ENCODE assay signal across 11 cellular contexts in the genomic region with DNA sequence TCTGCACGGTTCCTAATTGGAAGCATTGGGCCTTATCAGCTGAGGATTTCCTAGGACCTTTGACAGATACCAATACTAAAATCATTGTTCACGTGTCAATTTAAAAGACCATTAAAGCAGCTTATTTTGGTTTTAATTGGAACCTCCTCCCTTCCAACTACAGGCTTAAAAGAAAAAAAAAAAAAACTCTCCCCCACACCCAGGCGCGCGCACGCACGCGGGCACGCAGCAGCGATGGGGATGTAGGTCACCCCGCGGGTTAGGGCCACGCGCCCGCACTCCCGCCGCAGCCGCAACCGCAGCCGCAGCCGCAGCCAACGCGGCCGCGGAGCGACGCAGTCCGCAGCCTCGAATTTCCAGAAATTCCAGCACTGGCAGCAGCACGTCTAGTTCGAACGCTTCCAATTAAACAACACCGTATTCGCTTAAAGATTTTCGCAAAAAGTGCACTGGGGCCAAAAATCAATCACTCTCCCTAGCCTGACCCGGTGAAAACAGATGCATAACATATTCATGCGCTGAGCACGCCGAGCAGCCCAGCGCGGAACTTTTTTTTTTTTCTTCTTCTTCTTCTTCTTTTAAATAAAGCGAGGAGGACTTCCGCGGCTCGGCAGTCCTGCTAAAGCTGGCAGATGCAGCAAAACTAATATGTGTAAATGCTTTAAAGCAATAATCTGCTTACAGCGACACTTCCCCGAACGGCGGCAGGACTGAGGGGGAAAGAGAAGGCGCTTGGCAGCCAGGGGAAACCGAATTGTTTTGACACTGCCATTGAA. TPM values are rescaled to one million over a fixed set of nuclear protein-coding genes. Genes with fewer than 3 reads are reported as not detected.
A peak's percentile ranks its signal among the peaks of the same experiment; 100 is the strongest.
DNase-seq lines count a peak whose midpoint lies in the region; ATAC-seq, FAIRE-seq and TF ChIP-seq lines count a peak whose summit lies in the region.
"Had no signal": no experiment of that assay in that cellular context is flagged by ENCODE, and none has a peak within 500 bp of the region (broad histone marks: within the 10 kb centered on the region; RNA-seq: fewer than 3 reads in every experiment).

No MANE protein-coding gene starts in this region.

- no peaks in the 10 kb centered on the region for H4K20me1 ChIP-seq in GM12878 (ENCODE audit: control insufficient read depth, insufficient read depth)

- H3K9me3 ChIP-seq in GM12878 (replicated peaks; ENCODE audit: control insufficient read depth, insufficient read depth, low read length): peaks cover 1% of the 10 kb centered on the region; the same call in 2 of the 3 replicates
- peaks cover 0 to 16% (median 0%) of the 10 kb centered on the region in 3 donors for H3K9me3 ChIP-seq in gastroesophageal sphincter

- H3K4me1 Mint-ChIP-seq in natural killer cell treated with Interleukin-12 subunit alpha and Interleukin-12 subunit beta and Interleukin-15 and Interleukin-18, amount 100 ng/mL, for 72 hours (ENCODE audit: low read depth in 2 of 2): peaks cover 34 to 40% of the 10 kb centered on the region in 2 donors

- ATAC-seq in GM12878 (no peak), sciatic nerve (no peak), gastroesophageal sphincter (no peak)
- no peak for ATAC-seq in natural killer cell treated with Interleukin-12 subunit alpha and Interleukin-12 subunit beta and Interleukin-15 and Interleukin-18, amount 100 ng/mL, for 72 hours

- no peaks in the 10 kb centered on the region for H3K79me2 ChIP-seq in GM12878 (ENCODE audit: control insufficient read depth, insufficient read depth, low read length)

- H3K4me1 ChIP-seq in GM12878 (ENCODE audit: control insufficient read depth, insufficient read depth, low read length): no peaks in the 10 kb centered on the region
- H3K4me1 ChIP-seq in gastroesophageal sphincter: peaks cover 0 to 39% (median 11%) of the 10 kb centered on the region in 3 donors

- TF ChIP-seq EP300 in GM12878 (IDR thresholded peaks at IDR 0.05; ENCODE audit: borderline replicate concordance in 1 of 2, control insufficient read depth in 1 of 2, low read depth in 2 of 2, low read length in 2 of 2) (no peak), gastroesophageal sphincter (IDR thresholded peaks at IDR 0.05) (no peak)

- intact Hi-C loops in GM12878 (cut with micrococcal nuclease; ENCODE audit: unreplicated experiment) (no loop called here), sciatic nerve (cut with DNase I) (no loop called here), cardiac septum (cut with DNase I) (no loop called here)

- H3K27ac ChIP-seq in GM12878 (ENCODE audit: control insufficient read depth, insufficient read depth) (no peak overlapping the region), gastroesophageal sphincter (no peak overlapping the region)

- 36% methylated on average over 51 of the region's 51 CpGs for WGBS in GM12878 (ENCODE audit: insufficient coverage, insufficient replicate concordance, low lambda C conversion rate, missing lambda C conversion rate)
- 2 to 4% methylated on average over 28 to 35 of the region's 51 CpGs for WGBS in gastroesophageal sphincter (ENCODE audit: low coverage in 1 of 2), 2 donors

- no peak for TF ChIP-seq POLR2A in GM12878 (IDR thresholded peaks at IDR 0.05; ENCODE audit: low read depth, low read length)
- TF ChIP-seq POLR2A in gastroesophageal sphincter (IDR thresholded peaks at IDR 0.05): no peak

- SMC1A ChIA-PET in GM12878 (lab: Charles Lee; ENCODE audit: uncharacterized antibody, unreplicated experiment): interaction anchor here (1.5 to 2.7 kb wide), 2 partner anchors 9 to 255 kb away, joined by 3 to 13 read pairs; no protein-coding TSS in a partner anchor

- H3K4me3 Mint-ChIP-seq in natural killer cell treated with Interleukin-12 subunit alpha and Interleukin-12 subunit beta and Interleukin-15 and Interleukin-18, amount 100 ng/mL, for 72 hours: peak overlapping the region; percentile 63

- H3K36me3 ChIP-seq in GM12878 (ENCODE audit: control insufficient read depth in 2 of 2, insufficient read depth in 2 of 2, low read length in 1 of 2) (no peaks in the 10 kb centered on the region), gastroesophageal sphincter (no peaks in the 10 kb centered on the region)

- no TSS peak for BruUV-seq in GM12878 (replicated peaks; lab: Mats Ljungman, UMichigan)

- H3K9me3 Mint-ChIP-seq in natural killer cell treated with Interleukin-12 subunit alpha and Interleukin-12 subunit beta and Interleukin-15 and Interleukin-18, amount 100 ng/mL, for 72 hours: peaks cover 2% of the 10 kb centered on the region

- RAD21 ChIA-PET in GM12878 (lab: Charles Lee; ENCODE audit: unreplicated experiment): interaction anchor here (0.7 to 1.1 kb wide), 2 partner anchors 9 to 218 kb away, joined by 3 read pairs; no protein-coding TSS in a partner anchor

- H2AFZ ChIP-seq in GM12878 (ENCODE audit: control insufficient read depth, low read depth, low read length): no peak overlapping the region

- FAIRE-seq in GM12878 (lab: Jason Lieb, UNC): no peak
- FAIRE-seq: small intestine had no signal

- POLR2A ChIA-PET in GM12878 (lab: Charles Lee): interaction anchor here (0.5 kb wide), 1 partner anchor 32 kb away, joined by 4 read pairs; no protein-coding TSS in a partner anchor

- H3K4me2 ChIP-seq in GM12878 (ENCODE audit: control insufficient read depth, insufficient read depth): 0 out of 2 replicates have a peak overlapping the region, but pooled peaks have one; percentile 32

- TF ChIP-seq RAD21 in GM12878 (IDR thresholded peaks at IDR 0.05; ENCODE audit: insufficient read depth, low read depth, low read length): no peak

- no peak overlapping the region for H3K9ac ChIP-seq in GM12878 (ENCODE audit: control insufficient read depth, insufficient read depth, low read length)

- CTCF ChIA-PET in GM12878 (lab: Yijun Ruan, JAX): interaction anchor here (0.8 to 1.3 kb wide), 3 partner anchors 9 to 434 kb away, joined by 3 to 11 read pairs (median 5); no protein-coding TSS in a partner anchor

- H3K4me3 ChIP-seq in GM12878 (no peak overlapping the region), gastroesophageal sphincter (peak overlapping the region in 1 of 2 donors; percentile 25)

- peaks cover 21% of the 10 kb centered on the region for H3K36me3 Mint-ChIP-seq in natural killer cell treated with Interleukin-12 subunit alpha and Interleukin-12 subunit beta and Interleukin-15 and Interleukin-18, amount 100 ng/mL, for 72 hours

- H3K27me3 Mint-ChIP-seq in natural killer cell treated with Interleukin-12 subunit alpha and Interleukin-12 subunit beta and Interleukin-15 and Interleukin-18, amount 100 ng/mL, for 72 hours: peaks cover 65 to 81% of the 10 kb centered on the region in 2 donors

- peak; percentile 76 for DNase-seq in D341Med (ENCODE audit: low spot score)
- peak; percentile 20 for DNase-seq in MV-4-11 (lab: John Stamatoyannopoulos, UW)
- no peak for DNase-seq in GM12878 (ENCODE audit: low read depth, low spot score)
- DNase-seq in natural killer cell treated with Interleukin-12 subunit alpha and Interleukin-12 subunit beta and Interleukin-15 and Interleukin-18, amount 100 ng/mL, for 72 hours (ENCODE audit: low spot score): no peak
- no peak for DNase-seq in 8988T
- DNase-seq in sciatic nerve (ENCODE audit: low spot score): no peak
- DNase-seq in cardiac septum (ENCODE audit: low spot score): no peak
- DNase-seq: small intestine had no signal

- H3K27me3 ChIP-seq in GM12878 (replicated peaks in 1 of 2; ENCODE audit: control insufficient read depth in 2 of 2, insufficient read depth in 2 of 2, low read length in 1 of 2): peaks cover 8 to 42% of the 10 kb centered on the region in 2 experiments
- peaks cover 87% of the 10 kb centered on the region for H3K27me3 ChIP-seq in gastroesophageal sphincter

- TF ChIP-seq CTCF in GM12878 (IDR thresholded peaks at IDR 0.05 in 2 of 3, conservative IDR thresholded peaks at IDR 0.05 in 1 of 3; ENCODE audit: control insufficient read depth in 2 of 3, extremely low read depth in 1 of 3, insufficient read depth in 1 of 3, low read depth in 3 of 3, low read length in 3 of 3): no peak
- no peak for TF ChIP-seq CTCF in gastroesophageal sphincter (IDR thresholded peaks at IDR 0.05)

- in situ Hi-C loops in GM12878 (cut with MboI): no loop called here

- H3K27ac Mint-ChIP-seq in natural killer cell treated with Interleukin-12 subunit alpha and Interleukin-12 subunit beta and Interleukin-15 and Interleukin-18, amount 100 ng/mL, for 72 hours: no peak overlapping the region

TF ChIP-seq in GM12878, 131 proteins besides CTCF, POLR2A, EP300 and RAD21 (continues in another document):
- no peak for TF ChIP-seq ZNF207 (IDR thresholded peaks at IDR 0.05; ENCODE audit: borderline replicate concordance)
- TF ChIP-seq SUZ12 (IDR thresholded peaks at IDR 0.05; ENCODE audit: unreplicated experiment): peak; percentile 83
- TF ChIP-seq, protein P1, sequence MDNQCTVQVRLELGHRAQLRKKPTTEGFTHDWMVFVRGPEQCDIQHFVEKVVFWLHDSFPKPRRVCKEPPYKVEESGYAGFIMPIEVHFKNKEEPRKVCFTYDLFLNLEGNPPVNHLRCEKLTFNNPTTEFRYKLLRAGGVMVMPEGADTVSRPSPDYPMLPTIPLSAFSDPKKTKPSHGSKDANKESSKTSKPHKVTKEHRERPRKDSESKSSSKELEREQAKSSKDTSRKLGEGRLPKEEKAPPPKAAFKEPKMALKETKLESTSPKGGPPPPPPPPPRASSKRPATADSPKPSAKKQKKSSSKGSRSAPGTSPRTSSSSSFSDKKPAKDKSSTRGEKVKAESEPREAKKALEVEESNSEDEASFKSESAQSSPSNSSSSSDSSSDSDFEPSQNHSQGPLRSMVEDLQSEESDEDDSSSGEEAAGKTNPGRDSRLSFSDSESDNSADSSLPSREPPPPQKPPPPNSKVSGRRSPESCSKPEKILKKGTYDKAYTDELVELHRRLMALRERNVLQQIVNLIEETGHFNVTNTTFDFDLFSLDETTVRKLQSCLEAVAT (IDR thresholded peaks at IDR 0.05): no peak

RNA-seq across cellular contexts. Expression of a gene that starts 13.3 kb away (rescaled TPM):
- total RNA-seq in GM12878 (2013; cell fraction: nucleolus; rRNA removed): not detected in 2 replicates
- not detected in 2 replicates for total RNA-seq in GM12878 (2014; rRNA removed)
- total RNA-seq in GM12878 (2014; rRNA removed; fragmentation: Illumina TruSeq; extraction: Trizol): not detected in 2 replicates
- not detected in 2 replicates for total RNA-seq in GM12878 (2021)
- not detected for polyA plus RNA-seq in GM12878 (2011; ENCODE audit: low read depth)
- not detected in 2 replicates for polyA plus RNA-seq in GM12878 (2011; rRNA removed)
- polyA plus RNA-seq in GM12878 (2011; cell fraction: cytosol; rRNA removed): not detected in 2 replicates
- not detected in 2 replicates for polyA plus RNA-seq in GM12878 (2011; cell fraction: nucleus; rRNA removed)
- not detected in 2 replicates for polyA plus RNA-seq in GM12878 (2012)
- not detected in 2 replicates for polyA plus RNA-seq in GM12878 (2014; fragmentation: Illumina TruSeq; extraction: Trizol)
- polyA plus RNA-seq in GM12878 (2014; fragmentation: Nextera tagmentation; extraction: Ambion mirVana): not detected
- not detected in 2 replicates for polyA plus RNA-seq in GM12878 (2014; rRNA removed)
- not detected for polyA plus RNA-seq in GM12878 (2016; fragmentation: Nextera tagmentation; extraction: Ambion mirVana)
- polyA minus RNA-seq in GM12878 (2011; rRNA and poly(A)+ RNA removed): not detected in 2 replicates
- polyA minus RNA-seq in GM12878 (2011; cell fraction: cytosol; rRNA and poly(A)+ RNA removed): not detected in 2 replicates
- not detected in 2 replicates for polyA minus RNA-seq in GM12878 (2011; cell fraction: nucleus; rRNA and poly(A)+ RNA removed)
- total RNA-seq in natural killer cell treated with Interleukin-12 subunit alpha and Interleukin-12 subunit beta and Interleukin-15 and Interleukin-18, amount 100 ng/mL, for 72 hours: not detected
- total RNA-seq in sciatic nerve: not detected
- not detected for total RNA-seq in gastroesophageal sphincter
- total RNA-seq in cardiac septum: not detected
- total RNA-seq: T-helper 2 cell treated with Interferon-gamma antibody and Interleukin-4, amounts not matched to agents 100 ng/mL and 5 ng/mL, for 36 hours had no signal
- polyA plus RNA-seq: esophagus, small intestine had no signal

Comparison
In these comparisons a context has a peak if more than half of its experiments do, and no peak if none do; other contexts are left out.
1. DNase-seq: peak in D341Med (single experiment) and MV-4-11 (single experiment); none in GM12878 (single experiment), natural killer cell treated with Interleukin-12 subunit alpha and Interleukin-12 subunit beta and Interleukin-15 and Interleukin-18, amount 100 ng/mL, for 72 hours (single experiment), 8988T (single experiment), sciatic nerve (single experiment) and cardiac septum (single experiment).